ENCODE assay signal across 24 cellular contexts in the genomic region with DNA sequence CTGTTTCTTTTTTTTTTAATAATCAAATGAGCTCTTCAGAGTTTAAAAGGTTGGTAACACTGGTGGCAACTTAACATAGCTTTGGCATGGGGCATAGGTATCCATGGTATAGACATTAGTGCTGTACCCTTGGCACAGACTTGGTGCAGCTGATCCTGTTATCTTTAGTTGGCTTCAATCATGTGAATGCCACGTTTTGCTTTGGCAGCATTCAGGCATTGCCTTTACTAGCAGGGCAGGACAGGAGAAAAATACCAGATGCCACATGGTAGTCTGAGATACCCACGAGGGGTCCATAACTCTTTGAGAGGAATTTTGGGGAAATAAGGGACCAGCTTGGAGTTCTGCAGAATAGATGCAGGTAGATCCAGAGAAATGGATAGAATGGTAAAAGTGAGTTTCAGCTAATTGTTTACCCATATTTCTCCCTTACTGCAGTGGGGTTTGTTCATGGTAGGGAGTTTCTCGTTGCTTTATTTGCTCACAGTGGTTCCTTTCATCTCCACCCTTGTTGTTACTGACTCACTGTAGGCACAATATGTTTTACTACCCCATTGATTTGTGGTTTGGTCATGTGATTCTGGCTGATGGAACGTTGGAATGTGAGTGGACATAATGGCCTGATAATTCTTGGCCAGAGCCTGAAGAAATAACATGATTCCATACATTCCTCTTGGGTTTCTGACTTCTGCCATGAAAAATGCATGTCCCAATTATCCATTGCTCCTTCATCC.
A peak's percentile ranks its signal among the peaks of the same experiment; 100 is the strongest.
DNase-seq lines count a peak whose midpoint lies in the region; ATAC-seq and TF ChIP-seq lines count a peak whose summit lies in the region.
"Had no signal": no experiment of that assay in that cellular context is flagged by ENCODE, and none has a peak within 500 bp of the region (broad histone marks: within the 10 kb centered on the region; RNA-seq: fewer than 3 reads in every experiment).

No MANE protein-coding gene starts in this region.

- no peaks in the 10 kb centered on the region for H3K4me1 ChIP-seq in osteoblast (ENCODE audit: insufficient read depth, low read length)
- H3K4me1 ChIP-seq: esophagus muscularis mucosa, psoas muscle, SJCRH30 had no signal

- ATAC-seq in GM19455 (IDR thresholded peaks at IDR 0.05; ENCODE audit: unreplicated experiment) = no peak
- ATAC-seq: psoas muscle; stimulated activated naive CD8-positive, alpha-beta T cell treated with anti-CD3 and anti-CD28 coated beads, Interleukin-15, amount 100 ng/mL, for 72 hours; T-helper 17 cell had no signal

- H3K9me3 ChIP-seq in osteoblast (ENCODE audit: low read depth, low read length) = no peaks in the 10 kb centered on the region
- H3K9me3 ChIP-seq: esophagus muscularis mucosa, psoas muscle, SJCRH30 had no signal

- H3K4me3 ChIP-seq in epithelial cell of esophagus (ENCODE audit: low read length) (no peak overlapping the region), osteoblast (ENCODE audit: insufficient read depth, low read length) (no peak overlapping the region), H7 (ENCODE audit: insufficient read depth, low read depth, low read length) (no peak overlapping the region)
- H3K4me3 ChIP-seq: esophagus muscularis mucosa, psoas muscle, SJCRH30, smooth muscle cell had no signal

- no peak overlapping the region for H3K4me3 Mint-ChIP-seq in activated T-cell treated with anti-CD3 and anti-CD28 coated beads, Interleukin-2, amount 50 U/mL, for 24 hours
- H3K4me3 Mint-ChIP-seq: stimulated activated naive CD8-positive, alpha-beta T cell treated with anti-CD3 and anti-CD28 coated beads, Interleukin-15, amount 100 ng/mL, for 72 hours; T-helper 17 cell; type B pancreatic cell had no signal

- H3K27me3 ChIP-seq in osteoblast (ENCODE audit: insufficient read depth, low read length) = no peaks in the 10 kb centered on the region
- H3K27me3 ChIP-seq in H7 (ENCODE audit: control insufficient read depth, insufficient read depth, low read length) = no peaks in the 10 kb centered on the region
- H3K27me3 ChIP-seq: esophagus muscularis mucosa, SJCRH30 had no signal

- H3K4me2 ChIP-seq in osteoblast (ENCODE audit: insufficient read depth, low read length) = no peak overlapping the region
- H3K4me2 ChIP-seq: smooth muscle cell had no signal

- H2AFZ ChIP-seq in osteoblast (ENCODE audit: low read length) = no peak overlapping the region

- H3K36me3 ChIP-seq in osteoblast (ENCODE audit: insufficient read depth, low read length) (no peaks in the 10 kb centered on the region), H7 (replicated peaks; ENCODE audit: control insufficient read depth, insufficient read depth, low read length) (no peaks in the 10 kb centered on the region)
- H3K36me3 ChIP-seq: esophagus muscularis mucosa, SJCRH30 had no signal

- H3K27ac Mint-ChIP-seq in activated T-cell treated with anti-CD3 and anti-CD28 coated beads, Interleukin-2, amount 50 U/mL, for 24 hours = no peak overlapping the region
- H3K27ac Mint-ChIP-seq: stimulated activated naive CD8-positive, alpha-beta T cell treated with anti-CD3 and anti-CD28 coated beads, Interleukin-15, amount 100 ng/mL, for 72 hours; T-helper 17 cell; type B pancreatic cell had no signal

- no peaks in the 10 kb centered on the region for H3K36me3 Mint-ChIP-seq in activated T-cell treated with anti-CD3 and anti-CD28 coated beads, Interleukin-2, amount 50 U/mL, for 24 hours (ENCODE audit: low read depth)
- H3K36me3 Mint-ChIP-seq: type B pancreatic cell had no signal

- no peaks in the 10 kb centered on the region for H3K4me1 Mint-ChIP-seq in activated T-cell treated with anti-CD3 and anti-CD28 coated beads, Interleukin-2, amount 50 U/mL, for 24 hours (ENCODE audit: low read depth)
- H3K4me1 Mint-ChIP-seq: stimulated activated naive CD8-positive, alpha-beta T cell treated with anti-CD3 and anti-CD28 coated beads, Interleukin-15, amount 100 ng/mL, for 72 hours; T-helper 17 cell had no signal

- no peaks in the 10 kb centered on the region for H4K20me1 ChIP-seq in osteoblast (ENCODE audit: insufficient read depth, low read length)

- no peak overlapping the region for H3K27ac ChIP-seq in osteoblast (ENCODE audit: low read depth, low read length)
- H3K27ac ChIP-seq: esophagus muscularis mucosa, HL-60, psoas muscle, SJCRH30 had no signal

- no peaks in the 10 kb centered on the region for H3K27me3 Mint-ChIP-seq in activated T-cell treated with anti-CD3 and anti-CD28 coated beads, Interleukin-2, amount 50 U/mL, for 24 hours
- H3K27me3 Mint-ChIP-seq: stimulated activated naive CD8-positive, alpha-beta T cell treated with anti-CD3 and anti-CD28 coated beads, Interleukin-15, amount 100 ng/mL, for 72 hours; T-helper 17 cell; type B pancreatic cell had no signal

- DNase-seq in GM04503 (ENCODE audit: low read depth) (peak; percentile 1), RPMI7951 (ENCODE audit: low read depth) (peak; percentile 1), epithelial cell of esophagus (ENCODE audit: low read depth) (peak; percentile 0), osteoblast (ENCODE audit: insufficient read length, low spot score, missing footprints) (peak; percentile 11), H7 (no peak)
- DNase-seq in effector CD8-positive, alpha-beta T cell (lab: John Stamatoyannopoulos, UW) = no peak
- no peak for DNase-seq in activated T-cell treated with anti-CD3 and anti-CD28 coated beads, Interleukin-2, amount 50 U/mL, for 24 hours
- DNase-seq: activated CD4-positive, alpha-beta T cell treated with anti-CD3 and anti-CD28 coated beads, Interleukin-2, amount 50 U/mL, for 4 hours; activated gamma-delta T cell; AML-193; MM.1S; NCI-H1436; NCI-H748 treated with DMSO at 0.1 percent for 48 hours; OCI-M1; psoas muscle; SJCRH30; stimulated activated CD4-positive, alpha-beta T cell treated with anti-CD3 and anti-CD28 coated beads, Interleukin-4, amount 100 ng/mL, for 1 hour; stimulated activated naive CD8-positive, alpha-beta T cell treated with anti-CD3 and anti-CD28 coated beads, Interleukin-15, amount 100 ng/mL, for 72 hours; T-helper 17 cell had no signal

- no peaks in the 10 kb centered on the region for H3K79me2 ChIP-seq in osteoblast (ENCODE audit: insufficient read depth, low read length)

- no peak for TF ChIP-seq CTCF in epithelial cell of esophagus (IDR thresholded peaks at IDR 0.05; ENCODE audit: insufficient read depth, low read depth, low read length, missing control alignments)
- TF ChIP-seq CTCF in osteoblast (IDR thresholded peaks at IDR 0.05; ENCODE audit: extremely low read depth, low read depth, low read length) = no peak

- H3K9me3 Mint-ChIP-seq in activated T-cell treated with anti-CD3 and anti-CD28 coated beads, Interleukin-2, amount 50 U/mL, for 24 hours = no peaks in the 10 kb centered on the region
- H3K9me3 Mint-ChIP-seq: stimulated activated naive CD8-positive, alpha-beta T cell treated with anti-CD3 and anti-CD28 coated beads, Interleukin-15, amount 100 ng/mL, for 72 hours had no signal

Comparison
In these comparisons a context has a peak if more than half of its experiments do, and no peak if none do; other contexts are left out.
1. DNase-seq: peak in GM04503 (single experiment), RPMI7951 (single experiment), epithelial cell of esophagus (single experiment) and osteoblast (single experiment); none in effector CD8-positive, alpha-beta T cell (single experiment), activated T-cell treated with anti-CD3 and anti-CD28 coated beads, Interleukin-2, amount 50 U/mL, for 24 hours (single experiment) and H7 (single experiment).